ENCODE assay signal across 19 cellular contexts in genomic region chr4:155005395-155006087, GRCh38.
A peak's percentile ranks its signal among the peaks of the same experiment; 100 is the strongest.
DNase-seq lines count a peak whose midpoint lies in the region; ATAC-seq and TF ChIP-seq lines count a peak whose summit lies in the region.
"Had no signal": no experiment of that assay in that cellular context is flagged by ENCODE, and none has a peak within 500 bp of the region (broad histone marks: within the 10 kb centered on the region; RNA-seq: fewer than 3 reads in every experiment).

No MANE protein-coding gene starts in this region.

- H3K27ac Mint-ChIP-seq in CD8-positive, alpha-beta memory T cell = no peak overlapping the region
- H3K27ac Mint-ChIP-seq: activated naive CD4-positive, alpha-beta T cell treated with anti-CD3 and anti-CD28 coated beads for 36 hours; B cell; effector memory CD8-positive, alpha-beta T cell; T-helper 1 cell treated with Interleukin-12 subunit alpha and Interleukin-12 subunit beta and Interleukin-4 antibody, amounts not matched to agents 30 μg/mL and 1 μg/mL, for 36 hours had no signal

- no peak overlapping the region for H3K27ac ChIP-seq in GM23248
- H3K27ac ChIP-seq in RWPE1 = no peak overlapping the region
- no peak overlapping the region for H3K27ac ChIP-seq in CD8-positive, alpha-beta memory T cell (ENCODE audit: low read depth, low read length)

- peaks cover 0 to 5% of the 10 kb centered on the region in 2 donors for H3K27me3 Mint-ChIP-seq in CD8-positive, alpha-beta memory T cell
- H3K27me3 Mint-ChIP-seq: B cell; effector memory CD8-positive, alpha-beta T cell had no signal

- CTCF ChIA-PET in RWPE1 (lab: Yijun Ruan, JAX) = no interaction called here
- CTCF ChIA-PET in CD8-positive, alpha-beta memory T cell (lab: Charles Lee) = no interaction called here

- peak overlapping the region; percentile 20; the same call in 1 of the 2 replicates for H2AFZ ChIP-seq in GM23248

- WGBS in GM23248 (ENCODE audit: low coverage in 1 of 2, low lambda C conversion rate in 2 of 2, missing lambda C conversion rate in 2 of 2), 2 experiments = 36 to 37% methylated on average over 5 of the region's 5 CpGs

- no peaks in the 10 kb centered on the region for H3K9me2 ChIP-seq in GM23248 (ENCODE audit: insufficient read depth)

- peaks cover 0 to 4% (median 0%) of the 10 kb centered on the region in 5 donors for H3K9me3 Mint-ChIP-seq in CD8-positive, alpha-beta memory T cell
- H3K9me3 Mint-ChIP-seq: activated naive CD4-positive, alpha-beta T cell treated with anti-CD3 and anti-CD28 coated beads for 36 hours; T-helper 1 cell treated with Interleukin-12 subunit alpha and Interleukin-12 subunit beta and Interleukin-4 antibody, amounts not matched to agents 30 μg/mL and 1 μg/mL, for 36 hours had no signal

- no peaks in the 10 kb centered on the region for H3K36me3 Mint-ChIP-seq in CD8-positive, alpha-beta memory T cell

- H3F3A ChIP-seq in GM23248 (ENCODE audit: insufficient read depth) = no peaks in the 10 kb centered on the region

- no peaks in the 10 kb centered on the region for H3K4me1 Mint-ChIP-seq in CD8-positive, alpha-beta memory T cell
- H3K4me1 Mint-ChIP-seq: B cell had no signal

- no peaks in the 10 kb centered on the region for H3K27me3 ChIP-seq in GM23248 (replicated peaks; ENCODE audit: insufficient read depth)
- no peaks in the 10 kb centered on the region for H3K27me3 ChIP-seq in CD8-positive, alpha-beta memory T cell (ENCODE audit: insufficient read depth, low read length, poor library complexity, severe bottlenecking)

- DNase-seq in GM23248 (peak; percentile 54), RWPE1 (ENCODE audit: low spot score) (peak; percentile 4), epithelial cell of proximal tubule (ENCODE audit: low read depth) (peak; percentile 51), myocyte (ENCODE audit: low read depth) (peak; percentile 2), T-helper 1 cell (no peak)
- no peak for DNase-seq in activated CD4-positive, alpha-beta T cell treated with anti-CD3 and anti-CD28 coated beads for 48 hours
- DNase-seq in CD8-positive, alpha-beta memory T cell = no peak
- DNase-seq: activated CD4-positive, CD25-positive, alpha-beta regulatory T cell treated with anti-CD3 and anti-CD28 coated beads, Interleukin-2, amount 50 U/mL, for 72 hours; activated naive CD4-positive, alpha-beta T cell treated with anti-CD3 and anti-CD28 coated beads for 36 hours; central memory CD4-positive, alpha-beta T cell; DMS153; effector memory CD8-positive, alpha-beta T cell; midbrain; NCI-H526 treated with DMSO at 0.1 percent for 48 hours; right cardiac atrium had no signal

- no peak for TF ChIP-seq CTCF in RWPE1 (conservative IDR thresholded peaks at IDR 0.05; ENCODE audit: low read depth)
- no peak for TF ChIP-seq CTCF in epithelial cell of proximal tubule (conservative IDR thresholded peaks at IDR 0.05; ENCODE audit: low read depth, low read length)

- in situ Hi-C loops in GM23248 (cut with MboI) = no loop called here

- no peaks in the 10 kb centered on the region for H3K9me3 ChIP-seq in GM23248 (ENCODE audit: low read depth)
- no peaks in the 10 kb centered on the region for H3K9me3 ChIP-seq in CD8-positive, alpha-beta memory T cell (ENCODE audit: low read length)

- no peaks in the 10 kb centered on the region for H3K36me3 ChIP-seq in GM23248 (ENCODE audit: low read depth)
- no peaks in the 10 kb centered on the region for H3K36me3 ChIP-seq in CD8-positive, alpha-beta memory T cell (ENCODE audit: insufficient read depth, low read length)

- no peaks in the 10 kb centered on the region for H3K4me1 ChIP-seq in GM23248 (ENCODE audit: insufficient read depth)
- no peaks in the 10 kb centered on the region for H3K4me1 ChIP-seq in CD8-positive, alpha-beta memory T cell (ENCODE audit: insufficient read depth, low read length)

- no peaks in the 10 kb centered on the region for H3K79me2 ChIP-seq in GM23248 (ENCODE audit: insufficient read depth)

- H3K4me3 Mint-ChIP-seq in CD8-positive, alpha-beta memory T cell = no peak overlapping the region
- H3K4me3 Mint-ChIP-seq: activated naive CD4-positive, alpha-beta T cell treated with anti-CD3 and anti-CD28 coated beads for 36 hours; B cell; effector memory CD8-positive, alpha-beta T cell; T-helper 1 cell treated with Interleukin-12 subunit alpha and Interleukin-12 subunit beta and Interleukin-4 antibody, amounts not matched to agents 30 μg/mL and 1 μg/mL, for 36 hours had no signal

- H3K4me3 ChIP-seq in GM23248 (no peak overlapping the region), epithelial cell of proximal tubule (ENCODE audit: low read depth, low read length) (no peak overlapping the region)
- H3K4me3 ChIP-seq in CD8-positive, alpha-beta memory T cell (ENCODE audit: low read length) = no peak overlapping the region

- POLR2A ChIA-PET in RWPE1 (lab: Yijun Ruan, JAX; ENCODE audit: low non-redundant PET) = no interaction called here
- POLR2A ChIA-PET in CD8-positive, alpha-beta memory T cell (lab: Charles Lee) = no interaction called here

- ATAC-seq in GM18517 (IDR thresholded peaks at IDR 0.05; ENCODE audit: unreplicated experiment) = no peak
- ATAC-seq: effector memory CD8-positive, alpha-beta T cell; Panc1 had no signal

- peak overlapping the region; percentile 41 for H3K4me2 ChIP-seq in GM23248 (ENCODE audit: unreplicated experiment)

- no peaks in the 10 kb centered on the region for H4K20me1 ChIP-seq in GM23248 (ENCODE audit: insufficient read depth)

- no peak overlapping the region for H3K9ac ChIP-seq in GM23248

Comparison
In these comparisons a context has a peak if more than half of its experiments do, and no peak if none do; other contexts are left out.
1. DNase-seq: peak in GM23248 (single experiment), RWPE1 (single experiment), epithelial cell of proximal tubule (single experiment) and myocyte (single experiment); none in T-helper 1 cell (0 of 5), activated CD4-positive, alpha-beta T cell treated with anti-CD3 and anti-CD28 coated beads for 48 hours (single experiment) and CD8-positive, alpha-beta memory T cell (0 of 5).